In genomic region chr9:127539982-127540663, GRCh38 we compare ENCODE assay signal across 1 cellular context.
TF ChIP-seq lines count a peak whose summit lies in the region.

No MANE protein-coding gene starts in this region.

TF ChIP-seq in WTC11, 78 proteins besides CTCF, POLR2A, EP300 and RAD21 (continued from another document):
- TF ChIP-seq, protein P1, sequence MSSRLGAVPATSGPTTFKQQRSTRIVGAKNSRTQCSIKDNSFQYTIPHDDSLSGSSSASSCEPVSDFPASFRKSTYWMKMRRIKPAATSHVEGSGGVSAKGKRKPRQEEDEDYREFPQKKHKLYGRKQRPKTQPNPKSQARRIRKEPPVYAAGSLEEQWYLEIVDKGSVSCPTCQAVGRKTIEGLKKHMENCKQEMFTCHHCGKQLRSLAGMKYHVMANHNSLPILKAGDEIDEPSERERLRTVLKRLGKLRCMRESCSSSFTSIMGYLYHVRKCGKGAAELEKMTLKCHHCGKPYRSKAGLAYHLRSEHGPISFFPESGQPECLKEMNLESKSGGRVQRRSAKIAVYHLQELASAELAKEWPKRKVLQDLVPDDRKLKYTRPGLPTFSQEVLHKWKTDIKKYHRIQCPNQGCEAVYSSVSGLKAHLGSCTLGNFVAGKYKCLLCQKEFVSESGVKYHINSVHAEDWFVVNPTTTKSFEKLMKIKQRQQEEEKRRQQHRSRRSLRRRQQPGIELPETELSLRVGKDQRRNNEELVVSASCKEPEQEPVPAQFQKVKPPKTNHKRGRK (CRISPR knock-in tag; IDR thresholded peaks at IDR 0.05; ENCODE audit: borderline replicate concordance), result no peak
- TF ChIP-seq, protein P2, sequence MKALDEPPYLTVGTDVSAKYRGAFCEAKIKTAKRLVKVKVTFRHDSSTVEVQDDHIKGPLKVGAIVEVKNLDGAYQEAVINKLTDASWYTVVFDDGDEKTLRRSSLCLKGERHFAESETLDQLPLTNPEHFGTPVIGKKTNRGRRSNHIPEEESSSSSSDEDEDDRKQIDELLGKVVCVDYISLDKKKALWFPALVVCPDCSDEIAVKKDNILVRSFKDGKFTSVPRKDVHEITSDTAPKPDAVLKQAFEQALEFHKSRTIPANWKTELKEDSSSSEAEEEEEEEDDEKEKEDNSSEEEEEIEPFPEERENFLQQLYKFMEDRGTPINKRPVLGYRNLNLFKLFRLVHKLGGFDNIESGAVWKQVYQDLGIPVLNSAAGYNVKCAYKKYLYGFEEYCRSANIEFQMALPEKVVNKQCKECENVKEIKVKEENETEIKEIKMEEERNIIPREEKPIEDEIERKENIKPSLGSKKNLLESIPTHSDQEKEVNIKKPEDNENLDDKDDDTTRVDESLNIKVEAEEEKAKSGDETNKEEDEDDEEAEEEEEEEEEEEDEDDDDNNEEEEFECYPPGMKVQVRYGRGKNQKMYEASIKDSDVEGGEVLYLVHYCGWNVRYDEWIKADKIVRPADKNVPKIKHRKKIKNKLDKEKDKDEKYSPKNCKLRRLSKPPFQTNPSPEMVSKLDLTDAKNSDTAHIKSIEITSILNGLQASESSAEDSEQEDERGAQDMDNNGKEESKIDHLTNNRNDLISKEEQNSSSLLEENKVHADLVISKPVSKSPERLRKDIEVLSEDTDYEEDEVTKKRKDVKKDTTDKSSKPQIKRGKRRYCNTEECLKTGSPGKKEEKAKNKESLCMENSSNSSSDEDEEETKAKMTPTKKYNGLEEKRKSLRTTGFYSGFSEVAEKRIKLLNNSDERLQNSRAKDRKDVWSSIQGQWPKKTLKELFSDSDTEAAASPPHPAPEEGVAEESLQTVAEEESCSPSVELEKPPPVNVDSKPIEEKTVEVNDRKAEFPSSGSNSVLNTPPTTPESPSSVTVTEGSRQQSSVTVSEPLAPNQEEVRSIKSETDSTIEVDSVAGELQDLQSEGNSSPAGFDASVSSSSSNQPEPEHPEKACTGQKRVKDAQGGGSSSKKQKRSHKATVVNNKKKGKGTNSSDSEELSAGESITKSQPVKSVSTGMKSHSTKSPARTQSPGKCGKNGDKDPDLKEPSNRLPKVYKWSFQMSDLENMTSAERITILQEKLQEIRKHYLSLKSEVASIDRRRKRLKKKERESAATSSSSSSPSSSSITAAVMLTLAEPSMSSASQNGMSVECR (CRISPR knock-in tag; IDR thresholded peaks at IDR 0.05; ENCODE audit: borderline replicate concordance), result no peak
- TF ChIP-seq, protein P3, sequence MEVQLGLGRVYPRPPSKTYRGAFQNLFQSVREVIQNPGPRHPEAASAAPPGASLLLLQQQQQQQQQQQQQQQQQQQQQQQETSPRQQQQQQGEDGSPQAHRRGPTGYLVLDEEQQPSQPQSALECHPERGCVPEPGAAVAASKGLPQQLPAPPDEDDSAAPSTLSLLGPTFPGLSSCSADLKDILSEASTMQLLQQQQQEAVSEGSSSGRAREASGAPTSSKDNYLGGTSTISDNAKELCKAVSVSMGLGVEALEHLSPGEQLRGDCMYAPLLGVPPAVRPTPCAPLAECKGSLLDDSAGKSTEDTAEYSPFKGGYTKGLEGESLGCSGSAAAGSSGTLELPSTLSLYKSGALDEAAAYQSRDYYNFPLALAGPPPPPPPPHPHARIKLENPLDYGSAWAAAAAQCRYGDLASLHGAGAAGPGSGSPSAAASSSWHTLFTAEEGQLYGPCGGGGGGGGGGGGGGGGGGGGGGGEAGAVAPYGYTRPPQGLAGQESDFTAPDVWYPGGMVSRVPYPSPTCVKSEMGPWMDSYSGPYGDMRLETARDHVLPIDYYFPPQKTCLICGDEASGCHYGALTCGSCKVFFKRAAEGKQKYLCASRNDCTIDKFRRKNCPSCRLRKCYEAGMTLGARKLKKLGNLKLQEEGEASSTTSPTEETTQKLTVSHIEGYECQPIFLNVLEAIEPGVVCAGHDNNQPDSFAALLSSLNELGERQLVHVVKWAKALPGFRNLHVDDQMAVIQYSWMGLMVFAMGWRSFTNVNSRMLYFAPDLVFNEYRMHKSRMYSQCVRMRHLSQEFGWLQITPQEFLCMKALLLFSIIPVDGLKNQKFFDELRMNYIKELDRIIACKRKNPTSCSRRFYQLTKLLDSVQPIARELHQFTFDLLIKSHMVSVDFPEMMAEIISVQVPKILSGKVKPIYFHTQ (CRISPR knock-in tag; IDR thresholded peaks at IDR 0.05), result no peak
- TF ChIP-seq CBFB (CRISPR knock-in tag; IDR thresholded peaks at IDR 0.05; ENCODE audit: low read depth), result no peak
- TF ChIP-seq, protein P4, sequence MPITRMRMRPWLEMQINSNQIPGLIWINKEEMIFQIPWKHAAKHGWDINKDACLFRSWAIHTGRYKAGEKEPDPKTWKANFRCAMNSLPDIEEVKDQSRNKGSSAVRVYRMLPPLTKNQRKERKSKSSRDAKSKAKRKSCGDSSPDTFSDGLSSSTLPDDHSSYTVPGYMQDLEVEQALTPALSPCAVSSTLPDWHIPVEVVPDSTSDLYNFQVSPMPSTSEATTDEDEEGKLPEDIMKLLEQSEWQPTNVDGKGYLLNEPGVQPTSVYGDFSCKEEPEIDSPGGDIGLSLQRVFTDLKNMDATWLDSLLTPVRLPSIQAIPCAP (CRISPR knock-in tag; IDR thresholded peaks at IDR 0.05), result no peak
- no peak for TF ChIP-seq RELA (CRISPR knock-in tag; IDR thresholded peaks at IDR 0.05; ENCODE audit: borderline replicate concordance)
- no peak for TF ChIP-seq FOXJ3 (CRISPR knock-in tag; IDR thresholded peaks at IDR 0.05; ENCODE audit: borderline replicate concordance)
- no peak for TF ChIP-seq SP1 (CRISPR knock-in tag; conservative IDR thresholded peaks at IDR 0.05)
- TF ChIP-seq ERG (CRISPR knock-in tag; IDR thresholded peaks at IDR 0.05), result no peak
- TF ChIP-seq CREM (CRISPR knock-in tag; IDR thresholded peaks at IDR 0.05), result no peak
- TF ChIP-seq, protein P5, sequence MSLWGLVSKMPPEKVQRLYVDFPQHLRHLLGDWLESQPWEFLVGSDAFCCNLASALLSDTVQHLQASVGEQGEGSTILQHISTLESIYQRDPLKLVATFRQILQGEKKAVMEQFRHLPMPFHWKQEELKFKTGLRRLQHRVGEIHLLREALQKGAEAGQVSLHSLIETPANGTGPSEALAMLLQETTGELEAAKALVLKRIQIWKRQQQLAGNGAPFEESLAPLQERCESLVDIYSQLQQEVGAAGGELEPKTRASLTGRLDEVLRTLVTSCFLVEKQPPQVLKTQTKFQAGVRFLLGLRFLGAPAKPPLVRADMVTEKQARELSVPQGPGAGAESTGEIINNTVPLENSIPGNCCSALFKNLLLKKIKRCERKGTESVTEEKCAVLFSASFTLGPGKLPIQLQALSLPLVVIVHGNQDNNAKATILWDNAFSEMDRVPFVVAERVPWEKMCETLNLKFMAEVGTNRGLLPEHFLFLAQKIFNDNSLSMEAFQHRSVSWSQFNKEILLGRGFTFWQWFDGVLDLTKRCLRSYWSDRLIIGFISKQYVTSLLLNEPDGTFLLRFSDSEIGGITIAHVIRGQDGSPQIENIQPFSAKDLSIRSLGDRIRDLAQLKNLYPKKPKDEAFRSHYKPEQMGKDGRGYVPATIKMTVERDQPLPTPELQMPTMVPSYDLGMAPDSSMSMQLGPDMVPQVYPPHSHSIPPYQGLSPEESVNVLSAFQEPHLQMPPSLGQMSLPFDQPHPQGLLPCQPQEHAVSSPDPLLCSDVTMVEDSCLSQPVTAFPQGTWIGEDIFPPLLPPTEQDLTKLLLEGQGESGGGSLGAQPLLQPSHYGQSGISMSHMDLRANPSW (CRISPR knock-in tag; conservative IDR thresholded peaks at IDR 0.05; ENCODE audit: low read depth), result no peak
- no peak for TF ChIP-seq ZNF396 (CRISPR knock-in tag; IDR thresholded peaks at IDR 0.05; ENCODE audit: borderline replicate concordance)
